ENCODE assay signal across 17 cellular contexts in genomic region chr9:99197987-99198386, GRCh38. TPM values are rescaled to one million over a fixed set of nuclear protein-coding genes. Genes with fewer than 3 reads are reported as not detected.
DNase-seq lines count a peak whose midpoint lies in the region; ATAC-seq and TF ChIP-seq lines count a peak whose summit lies in the region.
"Had no signal": no experiment of that assay in that cellular context is flagged by ENCODE, and none has a peak within 500 bp of the region (broad histone marks: within the 10 kb centered on the region; RNA-seq: fewer than 3 reads in every experiment).

No MANE protein-coding gene starts in this region.

- peaks cover 14% of the 10 kb centered on the region for H3F3A ChIP-seq in neural progenitor cell (ENCODE audit: low read depth)

- no peaks in the 10 kb centered on the region for H3K27me3 ChIP-seq in neural progenitor cell
- no peaks in the 10 kb centered on the region for H3K27me3 ChIP-seq in naive thymus-derived CD4-positive, alpha-beta T cell (ENCODE audit: control insufficient read depth in 2 of 2, insufficient read depth in 2 of 2, low read length in 2 of 2)
- H3K27me3 ChIP-seq: Peyer's patch had no signal

- POLR2A ChIA-PET in WTC11 (lab: Charles Lee) = interaction anchor here (0.5 kb wide), 1 partner anchor 29 kb away, joined by 3 read pairs; no protein-coding TSS in a partner anchor
- POLR2A ChIA-PET in naive thymus-derived CD4-positive, alpha-beta T cell (lab: Charles Lee) = no interaction called here

- H3K9ac ChIP-seq in neural progenitor cell = no peak overlapping the region

- ATAC-seq in WTC11 (peak; percentile 87), HG02678 (IDR thresholded peaks at IDR 0.05; ENCODE audit: unreplicated experiment) (no peak)
- ATAC-seq in naive thymus-derived CD4-positive, alpha-beta T cell = no peak
- ATAC-seq in activated naive CD8-positive, alpha-beta T cell treated with anti-CD3 and anti-CD28 coated beads, Interleukin-2, amount 50 U/mL, for 24 hours = no peak

- no peak for TF ChIP-seq CTCF in WTC11 (IDR thresholded peaks at IDR 0.05)
- no peak for TF ChIP-seq CTCF in neural progenitor cell (IDR thresholded peaks at IDR 0.05)

- no peaks in the 10 kb centered on the region for H3K36me3 ChIP-seq in neural progenitor cell
- no peaks in the 10 kb centered on the region for H3K36me3 ChIP-seq in naive thymus-derived CD4-positive, alpha-beta T cell (ENCODE audit: control insufficient read depth in 2 of 3, insufficient read depth in 3 of 3, low read length in 3 of 3)
- H3K36me3 ChIP-seq: Peyer's patch had no signal

- H3K4me3 Mint-ChIP-seq in WTC11 = no peak overlapping the region
- no peak overlapping the region for H3K4me3 Mint-ChIP-seq in neural progenitor cell
- no peak overlapping the region for H3K4me3 Mint-ChIP-seq in naive thymus-derived CD4-positive, alpha-beta T cell
- no peak overlapping the region for H3K4me3 Mint-ChIP-seq in activated naive CD8-positive, alpha-beta T cell treated with anti-CD3 and anti-CD28 coated beads, Interleukin-2, amount 50 U/mL, for 24 hours
- H3K4me3 Mint-ChIP-seq: CD14-positive monocyte, IgD-negative memory B cell had no signal

- H3K36me3 Mint-ChIP-seq in WTC11 (no peaks in the 10 kb centered on the region), neural progenitor cell (peaks cover 1% of the 10 kb centered on the region)
- no peaks in the 10 kb centered on the region for H3K36me3 Mint-ChIP-seq in naive thymus-derived CD4-positive, alpha-beta T cell
- H3K36me3 Mint-ChIP-seq in activated naive CD8-positive, alpha-beta T cell treated with anti-CD3 and anti-CD28 coated beads, Interleukin-2, amount 50 U/mL, for 24 hours (ENCODE audit: low read depth) = no peaks in the 10 kb centered on the region
- H3K36me3 Mint-ChIP-seq: CD14-positive monocyte had no signal

- H3K4me2 ChIP-seq in neural progenitor cell = no peak overlapping the region

- H3K4me3 ChIP-seq in neural progenitor cell = no peak overlapping the region
- H3K4me3 ChIP-seq in naive thymus-derived CD4-positive, alpha-beta T cell (ENCODE audit: low read length) = no peak overlapping the region
- H3K4me3 ChIP-seq: Peyer's patch had no signal

- H4K20me1 ChIP-seq in neural progenitor cell (ENCODE audit: low read depth) = no peaks in the 10 kb centered on the region

- no peaks in the 10 kb centered on the region for H3K27me3 Mint-ChIP-seq in WTC11 (ENCODE audit: low read depth)
- H3K27me3 Mint-ChIP-seq in neural progenitor cell (ENCODE audit: insufficient read depth, low read depth) = no peaks in the 10 kb centered on the region
- peaks cover 0 to 41% (median 6%) of the 10 kb centered on the region in 5 donors for H3K27me3 Mint-ChIP-seq in naive thymus-derived CD4-positive, alpha-beta T cell
- H3K27me3 Mint-ChIP-seq in activated naive CD8-positive, alpha-beta T cell treated with anti-CD3 and anti-CD28 coated beads, Interleukin-2, amount 50 U/mL, for 24 hours = no peaks in the 10 kb centered on the region
- H3K27me3 Mint-ChIP-seq: IgD-negative memory B cell had no signal

- peaks cover 16% of the 10 kb centered on the region for H3K4me1 ChIP-seq in neural progenitor cell
- H3K4me1 ChIP-seq in naive thymus-derived CD4-positive, alpha-beta T cell (ENCODE audit: control insufficient read depth in 2 of 2, insufficient read depth in 2 of 2, low read length in 2 of 2) = no peaks in the 10 kb centered on the region
- H3K4me1 ChIP-seq: Caco-2, Peyer's patch had no signal

- CTCF ChIA-PET in WTC11 (lab: Charles Lee) = interaction anchor here (0.6 to 2.6 kb wide), 10 partner anchors 8 to 825 kb away, joined by 3 to 33 read pairs (median 4); partner anchors contain the start of genes ALG2 and SEC61B
- CTCF ChIA-PET in naive thymus-derived CD4-positive, alpha-beta T cell (lab: Charles Lee) = interaction anchor here (0.6 to 2.1 kb wide), 3 partner anchors 13 to 239 kb away, joined by 3 to 12 read pairs (median 6); no protein-coding TSS in a partner anchor

- intact Hi-C loops in naive thymus-derived CD4-positive, alpha-beta T cell (cut with micrococcal nuclease) = no loop called here

- no peak overlapping the region for H3K27ac Mint-ChIP-seq in WTC11
- no peak overlapping the region for H3K27ac Mint-ChIP-seq in neural progenitor cell
- H3K27ac Mint-ChIP-seq in naive thymus-derived CD4-positive, alpha-beta T cell = no peak overlapping the region
- H3K27ac Mint-ChIP-seq in activated naive CD8-positive, alpha-beta T cell treated with anti-CD3 and anti-CD28 coated beads, Interleukin-2, amount 50 U/mL, for 24 hours = no peak overlapping the region
- H3K27ac Mint-ChIP-seq: CD14-positive monocyte, IgD-negative memory B cell had no signal

- H3K27ac ChIP-seq in neural progenitor cell = no peak overlapping the region
- no peak overlapping the region for H3K27ac ChIP-seq in naive thymus-derived CD4-positive, alpha-beta T cell (ENCODE audit: low read depth, low read length)
- H3K27ac ChIP-seq: 22Rv1, Peyer's patch had no signal

- DNase-seq in DMS153 (lab: John Stamatoyannopoulos, UW) (peak; percentile 24), DMS153 treated with DMSO at 0.1 percent for 48 hours (lab: John Stamatoyannopoulos, UW; ENCODE audit: unreplicated experiment) (no peak), NCI-H2227 (lab: John Stamatoyannopoulos, UW; ENCODE audit: unreplicated experiment) (peak; percentile 44), WTC11 (ENCODE audit: low spot score) (peak; percentile 16), neural progenitor cell (ENCODE audit: low spot score) (peak; percentile 41)
- no peak for DNase-seq in naive thymus-derived CD4-positive, alpha-beta T cell
- no peak for DNase-seq in activated naive CD8-positive, alpha-beta T cell treated with anti-CD3 and anti-CD28 coated beads, Interleukin-2, amount 50 U/mL, for 24 hours
- DNase-seq: Caco-2, HCEC 1CT, NCI-H1436 treated with DMSO at 0.1 percent for 48 hours, NCI-H510A, Peyer's patch, SHP77 had no signal

- H3K9me3 Mint-ChIP-seq in WTC11 (no peaks in the 10 kb centered on the region), neural progenitor cell (no peaks in the 10 kb centered on the region)
- H3K9me3 Mint-ChIP-seq in naive thymus-derived CD4-positive, alpha-beta T cell = peaks cover 0 to 1% (median 0%) of the 10 kb centered on the region in 11 donors
- no peaks in the 10 kb centered on the region for H3K9me3 Mint-ChIP-seq in activated naive CD8-positive, alpha-beta T cell treated with anti-CD3 and anti-CD28 coated beads, Interleukin-2, amount 50 U/mL, for 24 hours

- H3K9me3 ChIP-seq in neural progenitor cell (ENCODE audit: low read depth) = no peaks in the 10 kb centered on the region
- H3K9me3 ChIP-seq in naive thymus-derived CD4-positive, alpha-beta T cell (ENCODE audit: control insufficient read depth in 2 of 3, low read length in 3 of 3) = no peaks in the 10 kb centered on the region
- H3K9me3 ChIP-seq: Caco-2, Peyer's patch had no signal

- peak overlapping the region; percentile 64 for H2AFZ ChIP-seq in neural progenitor cell (replicated peaks)

- no peaks in the 10 kb centered on the region for H3K79me2 ChIP-seq in neural progenitor cell (ENCODE audit: low read depth)

- H3K4me1 Mint-ChIP-seq in WTC11 (peaks cover 9% of the 10 kb centered on the region; the same call in 1 of the 2 replicates), neural progenitor cell (peaks cover 3% of the 10 kb centered on the region)
- peaks cover 0 to 32% (median 0%) of the 10 kb centered on the region in 7 donors for H3K4me1 Mint-ChIP-seq in naive thymus-derived CD4-positive, alpha-beta T cell
- H3K4me1 Mint-ChIP-seq in activated naive CD8-positive, alpha-beta T cell treated with anti-CD3 and anti-CD28 coated beads, Interleukin-2, amount 50 U/mL, for 24 hours = peaks cover 8% of the 10 kb centered on the region

TF ChIP-seq in WTC11, 78 proteins besides CTCF, POLR2A, EP300 and RAD21:
- TF ChIP-seq FOXP4 (CRISPR knock-in tag; IDR thresholded peaks at IDR 0.05) = no peak
- TF ChIP-seq RORB (CRISPR knock-in tag; IDR thresholded peaks at IDR 0.05) = no peak
- no peak for TF ChIP-seq ZSCAN18 (CRISPR knock-in tag; IDR thresholded peaks at IDR 0.05)
- TF ChIP-seq ZNF671 (CRISPR knock-in tag; IDR thresholded peaks at IDR 0.05) = no peak

RNA-seq across cellular contexts. Expression of gene ALG2, which starts 23.8 kb away (rescaled TPM):
- 24.0 to 25.2 TPM (median 25.0 TPM) in 3 replicates for total RNA-seq in WTC11 (2021)
- total RNA-seq in neural progenitor cell (ENCODE audit: low replicate concordance) = 25.0 and 26.0 TPM in 2 replicates
- total RNA-seq in naive thymus-derived CD4-positive, alpha-beta T cell = 10 to 100 TPM; 13.9 to 33.7 (median 25.2) TPM
- polyA plus RNA-seq in naive thymus-derived CD4-positive, alpha-beta T cell = 10 to 100 TPM; 20.1 to 28.4 TPM

RNA-seq across cellular contexts. Expression of gene SEC61B, which starts 24.1 kb away (rescaled TPM):
- total RNA-seq in WTC11 (2021) (153 to 167 TPM (median 156 TPM) in 3 replicates), neural progenitor cell (ENCODE audit: low replicate concordance) (83.7 and 99.2 TPM in 2 replicates)
- 100 to 1,000 TPM in 1 of 5 experiments, 10 to 100 TPM in 4; 50.4 to 165 (median 54.6) TPM for total RNA-seq in naive thymus-derived CD4-positive, alpha-beta T cell
- polyA plus RNA-seq in naive thymus-derived CD4-positive, alpha-beta T cell = 100 to 1,000 TPM; 257 to 292 TPM

Comparison
In these comparisons a context has a peak if more than half of its experiments do, and no peak if none do; other contexts are left out.
1. DNase-seq: peak in DMS153 (single experiment), NCI-H2227 (single experiment), WTC11 (single experiment) and neural progenitor cell (single experiment); none in DMS153 treated with DMSO at 0.1 percent for 48 hours (single experiment), naive thymus-derived CD4-positive, alpha-beta T cell (0 of 9) and activated naive CD8-positive, alpha-beta T cell treated with anti-CD3 and anti-CD28 coated beads, Interleukin-2, amount 50 U/mL, for 24 hours (single experiment).